ENCODE assay signal across 19 cellular contexts in genomic region chr14:42470427-42470719, GRCh38.
DNase-seq lines count a peak whose midpoint lies in the region; ATAC-seq and TF ChIP-seq lines count a peak whose summit lies in the region.
"Had no signal": no experiment of that assay in that cellular context is flagged by ENCODE, and none has a peak within 500 bp of the region (broad histone marks: within the 10 kb centered on the region; RNA-seq: fewer than 3 reads in every experiment).

No MANE protein-coding gene starts in this region.

- DNase-seq in Daoy (ENCODE audit: low read depth): peak; percentile 12
- DNase-seq in GM23248: no peak
- peak; percentile 10 for DNase-seq in MM.1S
- no peak for DNase-seq in PC-9
- DNase-seq in Peyer's patch: no peak
- no peak for DNase-seq in NCI-H345 treated with DMSO at 0.1 percent for 48 hours (lab: John Stamatoyannopoulos, UW; ENCODE audit: unreplicated experiment)
- DNase-seq: BE2C; CD4-positive, alpha-beta memory T cell; COR-L47; DMS153; DMS79 treated with DMSO at 0.1 percent for 48 hours; GDM1; GOT3; HCEC 1CT; HFFc6; KG1 had no signal

- no peaks in the 10 kb centered on the region for H4K20me1 ChIP-seq in GM23248 (ENCODE audit: insufficient read depth)
- H4K20me1 ChIP-seq in MM.1S (ENCODE audit: insufficient read depth, low read length): no peaks in the 10 kb centered on the region
- H4K20me1 ChIP-seq in PC-9 (ENCODE audit: insufficient read depth): no peaks in the 10 kb centered on the region

- H3K4me1 ChIP-seq in GM23248 (ENCODE audit: insufficient read depth): peaks cover 8% of the 10 kb centered on the region; the same call in 1 of the 2 replicates
- H3K4me1 ChIP-seq in MM.1S (ENCODE audit: low read length): no peaks in the 10 kb centered on the region
- no peaks in the 10 kb centered on the region for H3K4me1 ChIP-seq in PC-9 (replicated peaks; ENCODE audit: insufficient read depth)
- H3K4me1 ChIP-seq in Peyer's patch: no peaks in the 10 kb centered on the region
- H3K4me1 ChIP-seq: BE2C had no signal

- H3K9me3 ChIP-seq in GM23248 (ENCODE audit: low read depth) (no peaks in the 10 kb centered on the region), MM.1S (replicated peaks; ENCODE audit: insufficient read depth, low read length) (no peaks in the 10 kb centered on the region), PC-9 (ENCODE audit: insufficient read depth, low read depth) (no peaks in the 10 kb centered on the region), Peyer's patch (no peaks in the 10 kb centered on the region)
- H3K9me3 ChIP-seq: BE2C had no signal

- POLR2A ChIA-PET in PC-9 (lab: Charles Lee; ENCODE audit: unreplicated experiment): no interaction called here

- H3K4me3 ChIP-seq in GM23248 (no peak overlapping the region), MM.1S (ENCODE audit: low read length) (peak overlapping the region; percentile 13; the same call in 1 of the 2 replicates), PC-9 (no peak overlapping the region), Peyer's patch (no peak overlapping the region)

- H3K4me2 ChIP-seq in GM23248 (ENCODE audit: unreplicated experiment) (no peak overlapping the region), MM.1S (ENCODE audit: low read depth, low read length) (peak overlapping the region; percentile 31; the same call in 1 of the 2 replicates), PC-9 (peak overlapping the region; percentile 36; the same call in 1 of the 2 replicates)

- in situ Hi-C loops in GM23248 (cut with MboI): no loop called here

- H2AFZ ChIP-seq in GM23248 (peak overlapping the region; percentile 47), MM.1S (ENCODE audit: low read length) (peak overlapping the region; percentile 10; the same call in 1 of the 2 replicates), PC-9 (peak overlapping the region; percentile 69)

- H3K27me3 ChIP-seq in GM23248 (replicated peaks; ENCODE audit: insufficient read depth) (no peaks in the 10 kb centered on the region), MM.1S (replicated peaks; ENCODE audit: insufficient read depth, low read length) (no peaks in the 10 kb centered on the region), PC-9 (ENCODE audit: insufficient read depth, low read depth) (no peaks in the 10 kb centered on the region), Peyer's patch (no peaks in the 10 kb centered on the region)
- H3K27me3 ChIP-seq: BE2C had no signal

- 62 to 72% methylated on average over 3 of the region's 3 CpGs for WGBS in GM23248 (ENCODE audit: low coverage in 1 of 2, low lambda C conversion rate in 2 of 2, missing lambda C conversion rate in 2 of 2), 2 experiments

- H3K79me2 ChIP-seq in GM23248 (ENCODE audit: insufficient read depth): no peaks in the 10 kb centered on the region
- no peaks in the 10 kb centered on the region for H3K79me2 ChIP-seq in MM.1S (ENCODE audit: low read length)
- no peaks in the 10 kb centered on the region for H3K79me2 ChIP-seq in PC-9 (ENCODE audit: low read depth)

- H3F3A ChIP-seq in GM23248 (ENCODE audit: insufficient read depth) (no peaks in the 10 kb centered on the region), MM.1S (ENCODE audit: insufficient read depth, low read length) (no peaks in the 10 kb centered on the region), PC-9 (ENCODE audit: insufficient read depth, low read depth) (no peaks in the 10 kb centered on the region)

- no peak for ATAC-seq in GM18909 (IDR thresholded peaks at IDR 0.05; ENCODE audit: poor library complexity, unreplicated experiment)

- TF ChIP-seq POLR2A in Peyer's patch (IDR thresholded peaks at IDR 0.05): no peak

- CTCF ChIA-PET in PC-9 (lab: Charles Lee): no interaction called here

- intact Hi-C loops in PC-9 (cut with micrococcal nuclease; ENCODE audit: unreplicated experiment): no loop called here

- no TSS peak for BruUV-seq in PC-9 (replicated peaks; lab: Mats Ljungman, UMichigan)

- H3K9me2 ChIP-seq in GM23248 (ENCODE audit: insufficient read depth) (no peaks in the 10 kb centered on the region), MM.1S (replicated peaks; ENCODE audit: insufficient read depth, low read length) (no peaks in the 10 kb centered on the region), PC-9 (ENCODE audit: insufficient read depth) (no peaks in the 10 kb centered on the region)

- H3K9ac ChIP-seq in GM23248 (no peak overlapping the region), MM.1S (ENCODE audit: low read length) (peak overlapping the region; percentile 35; the same call in 1 of the 2 replicates)

- H3K36me3 ChIP-seq in GM23248 (ENCODE audit: low read depth) (no peaks in the 10 kb centered on the region), MM.1S (replicated peaks; ENCODE audit: insufficient read depth, low read length) (no peaks in the 10 kb centered on the region), PC-9 (ENCODE audit: low read depth) (no peaks in the 10 kb centered on the region), Peyer's patch (no peaks in the 10 kb centered on the region)
- H3K36me3 ChIP-seq: BE2C had no signal

- TF ChIP-seq CTCF in MM.1S (IDR thresholded peaks at IDR 0.05; ENCODE audit: low read length): no peak
- no peak for TF ChIP-seq CTCF in PC-9 (conservative IDR thresholded peaks at IDR 0.05)
- TF ChIP-seq CTCF in Peyer's patch (IDR thresholded peaks at IDR 0.05): no peak

- H3K27ac ChIP-seq in GM23248 (no peak overlapping the region), MM.1S (ENCODE audit: low read length) (peak overlapping the region; percentile 68; the same call in 1 of the 2 replicates), PC-9 (no peak overlapping the region), Peyer's patch (no peak overlapping the region)
- H3K27ac ChIP-seq: C4-2B, HL-60 had no signal

Comparison
In these comparisons a context has a peak if more than half of its experiments do, and no peak if none do; other contexts are left out.
1. DNase-seq: peak in Daoy (single experiment) and MM.1S (single experiment); none in GM23248 (single experiment), PC-9 (0 of 2), Peyer's patch (0 of 3) and NCI-H345 treated with DMSO at 0.1 percent for 48 hours (single experiment).
2. H2AFZ ChIP-seq: peak in every context shown above with its lines; median percentile 69 in PC-9; 47 in GM23248; 10 in MM.1S.